In genomic region chr6:119331676-119332286, GRCh38 we compare ENCODE assay signal across 1 cellular context.
TF ChIP-seq lines count a peak whose summit lies in the region.

No MANE protein-coding gene starts in this region.

TF ChIP-seq in HepG2, 621 proteins besides CTCF, POLR2A, EP300 and RAD21 (continued from another document):
- TF ChIP-seq PCBP1 (IDR thresholded peaks at IDR 0.05; ENCODE audit: borderline replicate concordance, low read depth, low read length), result no peak
- TF ChIP-seq USF2 (IDR thresholded peaks at IDR 0.05; ENCODE audit: low read depth, low read length), result no peak
- TF ChIP-seq USF2 (CRISPR knock-in tag; IDR thresholded peaks at IDR 0.05; ENCODE audit: borderline replicate concordance), result 0 out of 2 replicates have a peak, but pooled peaks have one; percentile 21
- TF ChIP-seq TMF1 (CRISPR knock-in tag; IDR thresholded peaks at IDR 0.05; ENCODE audit: low read depth), result no peak
- TF ChIP-seq NFE2L2 (IDR thresholded peaks at IDR 0.05; ENCODE audit: low read length), result no peak
- TF ChIP-seq ZFP36L2 (CRISPR knock-in tag; IDR thresholded peaks at IDR 0.05), result no peak
- TF ChIP-seq POLR2AphosphoS5 (IDR thresholded peaks at IDR 0.05; ENCODE audit: low read depth, low read length), result 0 out of 2 replicates have a peak, but pooled peaks have one; percentile 25
- TF ChIP-seq SMAD9 (CRISPR knock-in tag; IDR thresholded peaks at IDR 0.05), result no peak
- TF ChIP-seq RFXANK (CRISPR knock-in tag; IDR thresholded peaks at IDR 0.05), result no peak
- no peak for TF ChIP-seq ZNF841 (CRISPR knock-in tag; IDR thresholded peaks at IDR 0.05; ENCODE audit: borderline replicate concordance)
- TF ChIP-seq YEATS2 (CRISPR knock-in tag; IDR thresholded peaks at IDR 0.05; ENCODE audit: borderline replicate concordance), result no peak
- peak; percentile 43; the same call in 1 of the 2 replicates for TF ChIP-seq POLR2G (IDR thresholded peaks at IDR 0.05; ENCODE audit: low read depth, low read length)
- peak; percentile 94 for TF ChIP-seq RBM22 (optimal IDR thresholded peaks at IDR 0.05; ENCODE audit: low read length)
- no peak for TF ChIP-seq SP1 (IDR thresholded peaks at IDR 0.05)
- no peak for TF ChIP-seq SP1 (CRISPR knock-in tag; IDR thresholded peaks at IDR 0.05)
- TF ChIP-seq KDM2A (CRISPR knock-in tag; IDR thresholded peaks at IDR 0.05; ENCODE audit: borderline replicate concordance, low read depth), result no peak
TF ChIP-seq in HepG2: peak in this region for 4.
